Comparison of ENCODE assay signal across 21 cellular contexts in genomic region chr2:63696496-63696895, GRCh38.
A peak's percentile ranks its signal among the peaks of the same experiment; 100 is the strongest.
DNase-seq lines count a peak whose midpoint lies in the region; ATAC-seq and TF ChIP-seq lines count a peak whose summit lies in the region.
"Had no signal": no experiment of that assay in that cellular context is flagged by ENCODE, and none has a peak within 500 bp of the region (broad histone marks: within the 10 kb centered on the region; RNA-seq: fewer than 3 reads in every experiment).

No MANE protein-coding gene starts in this region.

- no peak for ATAC-seq in GM18519 (IDR thresholded peaks at IDR 0.05; ENCODE audit: low FRiP score, unreplicated experiment)
- no peak for ATAC-seq in stimulated activated naive CD8-positive, alpha-beta T cell treated with anti-CD3 and anti-CD28 coated beads, Interleukin-15, amount 100 ng/mL, for 72 hours
- ATAC-seq: CD8-positive, alpha-beta T cell; GM12878 had no signal

- peaks cover 25% of the 10 kb centered on the region for H3K4me1 ChIP-seq in mammary epithelial cell (ENCODE audit: insufficient read depth, low read length)
- H3K4me1 ChIP-seq in breast epithelium = no peaks in the 10 kb centered on the region

- H3K27me3 ChIP-seq in mammary epithelial cell (ENCODE audit: insufficient read depth, low read length) (no peaks in the 10 kb centered on the region), breast epithelium (no peaks in the 10 kb centered on the region)
- H3K27me3 ChIP-seq: SJCRH30 had no signal

- no peak overlapping the region for H3K4me2 ChIP-seq in mammary epithelial cell (ENCODE audit: insufficient read depth, low read depth, low read length)

- no peak overlapping the region for H3K27ac Mint-ChIP-seq in stimulated activated naive CD8-positive, alpha-beta T cell treated with anti-CD3 and anti-CD28 coated beads, Interleukin-15, amount 100 ng/mL, for 72 hours
- H3K27ac Mint-ChIP-seq: CD8-positive, alpha-beta T cell had no signal

- no peaks in the 10 kb centered on the region for H3K36me3 ChIP-seq in mammary epithelial cell (ENCODE audit: insufficient read depth, low read length)
- H3K36me3 ChIP-seq in breast epithelium = no peaks in the 10 kb centered on the region
- H3K36me3 ChIP-seq: SJCRH30 had no signal

- peak overlapping the region; percentile 11 for H2AFZ ChIP-seq in mammary epithelial cell (ENCODE audit: low read depth, low read length)

- intact Hi-C loops in mammary epithelial cell (cut with micrococcal nuclease) = loop anchor here (5.0 to 10.0 kb wide), 3 partner anchors 96 to 1188 kb away; partner anchors contain the start of gene VPS54
- intact Hi-C loops in breast epithelium (cut with DNase I; ENCODE audit: low total_unique reads) = no loop called here

- no peak overlapping the region for H3K4me3 ChIP-seq in mammary epithelial cell (replicated peaks in 1 of 3; ENCODE audit: insufficient read depth in 1 of 3, low read depth in 2 of 3, low read length in 3 of 3)
- H3K4me3 ChIP-seq in breast epithelium = no peak overlapping the region
- H3K4me3 ChIP-seq: GM12878, SJCRH30 had no signal

- H3K27me3 Mint-ChIP-seq in stimulated activated naive CD8-positive, alpha-beta T cell treated with anti-CD3 and anti-CD28 coated beads, Interleukin-15, amount 100 ng/mL, for 72 hours = no peaks in the 10 kb centered on the region

- H3K4me3 Mint-ChIP-seq in stimulated activated naive CD8-positive, alpha-beta T cell treated with anti-CD3 and anti-CD28 coated beads, Interleukin-15, amount 100 ng/mL, for 72 hours = no peak overlapping the region
- H3K4me3 Mint-ChIP-seq: CD8-positive, alpha-beta T cell had no signal

- H3K9me3 Mint-ChIP-seq in stimulated activated naive CD8-positive, alpha-beta T cell treated with anti-CD3 and anti-CD28 coated beads, Interleukin-15, amount 100 ng/mL, for 72 hours = no peaks in the 10 kb centered on the region
- H3K9me3 Mint-ChIP-seq: CD8-positive, alpha-beta T cell had no signal

- no peak for TF ChIP-seq POLR2A in breast epithelium (IDR thresholded peaks at IDR 0.05)

- peak; percentile 69 for DNase-seq in mammary epithelial cell
- no peak for DNase-seq in breast epithelium (ENCODE audit: low spot score in 2 of 2)
- DNase-seq in amniotic epithelial cell (ENCODE audit: low read depth) = peak; percentile 2
- peak; percentile 13 for DNase-seq in kidney glomerular epithelial cell (lab: John Stamatoyannopoulos, UW)
- DNase-seq in C1 segment of cervical spinal cord (lab: John Stamatoyannopoulos, UW) = no peak
- DNase-seq in OCI-M2 (lab: John Stamatoyannopoulos, UW; ENCODE audit: unreplicated experiment) = no peak
- no peak for DNase-seq in stimulated activated naive CD8-positive, alpha-beta T cell treated with anti-CD3 and anti-CD28 coated beads, Interleukin-15, amount 100 ng/mL, for 72 hours
- DNase-seq: 8988T; CD8-positive, alpha-beta T cell; DMS79 treated with DMSO at 0.1 percent for 48 hours; GOT3; MM.1S; NCI-H1105; NCI-H1694 treated with DMSO at 0.1 percent for 48 hours; NCI-H2107; NCI-H345; NCI-H526; RPMI8226; SJCRH30 had no signal

- H3K27ac ChIP-seq in mammary epithelial cell (ENCODE audit: insufficient read depth, low read depth, low read length) (no peak overlapping the region), breast epithelium (no peak overlapping the region)
- H3K27ac ChIP-seq: SJCRH30 had no signal

- no peak overlapping the region for H3K9ac ChIP-seq in mammary epithelial cell (ENCODE audit: insufficient read depth, low read length)

- CTCF ChIA-PET in mammary epithelial cell (lab: Charles Lee; ENCODE audit: low non-redundant PET) = no interaction called here

- no peaks in the 10 kb centered on the region for H3K4me1 Mint-ChIP-seq in stimulated activated naive CD8-positive, alpha-beta T cell treated with anti-CD3 and anti-CD28 coated beads, Interleukin-15, amount 100 ng/mL, for 72 hours

- dilution Hi-C loops in mammary epithelial cell (cut with HindIII; ENCODE audit: low sequenced_read_pairs) = no loop called here

- no peak for TF ChIP-seq CTCF in mammary epithelial cell (conservative IDR thresholded peaks at IDR 0.05 in 1 of 2, IDR thresholded peaks at IDR 0.05 in 1 of 2; ENCODE audit: extremely low read depth in 1 of 2, insufficient read depth in 1 of 2, low read depth in 1 of 2, low read length in 2 of 2)
- TF ChIP-seq CTCF in breast epithelium (IDR thresholded peaks at IDR 0.05) = no peak

- no peaks in the 10 kb centered on the region for H3K79me2 ChIP-seq in mammary epithelial cell (ENCODE audit: insufficient read depth, low read length)

- in situ Hi-C loops in mammary epithelial cell (cut with MboI; ENCODE audit: low sequenced_read_pairs in 2 of 2) = loop anchor here (5.0 to 10.0 kb wide), 2 partner anchors 156 to 158 kb away; no protein-coding TSS in a partner anchor

- H3K9me3 ChIP-seq in mammary epithelial cell (replicated peaks; ENCODE audit: insufficient read depth, low read length) (no peaks in the 10 kb centered on the region), breast epithelium (no peaks in the 10 kb centered on the region)
- H3K9me3 ChIP-seq: SJCRH30 had no signal

- H4K20me1 ChIP-seq in mammary epithelial cell (ENCODE audit: insufficient read depth, low read length) = no peaks in the 10 kb centered on the region

- WGBS in mammary epithelial cell (ENCODE audit: low coverage, missing lambda C conversion rate) = 6% methylated on average over 1 of the region's 1 CpG

- no TSS peak for BruUV-seq in mammary epithelial cell (replicated peaks; lab: Mats Ljungman, UMichigan)

Comparison
In these comparisons a context has a peak if more than half of its experiments do, and no peak if none do; other contexts are left out.
1. DNase-seq: peak in mammary epithelial cell (single experiment), amniotic epithelial cell (single experiment) and kidney glomerular epithelial cell (single experiment); none in breast epithelium (0 of 2), C1 segment of cervical spinal cord (0 of 14), OCI-M2 (single experiment) and stimulated activated naive CD8-positive, alpha-beta T cell treated with anti-CD3 and anti-CD28 coated beads, Interleukin-15, amount 100 ng/mL, for 72 hours (0 of 2).